ENCODE assay signal across 8 cellular contexts in the genomic region with DNA sequence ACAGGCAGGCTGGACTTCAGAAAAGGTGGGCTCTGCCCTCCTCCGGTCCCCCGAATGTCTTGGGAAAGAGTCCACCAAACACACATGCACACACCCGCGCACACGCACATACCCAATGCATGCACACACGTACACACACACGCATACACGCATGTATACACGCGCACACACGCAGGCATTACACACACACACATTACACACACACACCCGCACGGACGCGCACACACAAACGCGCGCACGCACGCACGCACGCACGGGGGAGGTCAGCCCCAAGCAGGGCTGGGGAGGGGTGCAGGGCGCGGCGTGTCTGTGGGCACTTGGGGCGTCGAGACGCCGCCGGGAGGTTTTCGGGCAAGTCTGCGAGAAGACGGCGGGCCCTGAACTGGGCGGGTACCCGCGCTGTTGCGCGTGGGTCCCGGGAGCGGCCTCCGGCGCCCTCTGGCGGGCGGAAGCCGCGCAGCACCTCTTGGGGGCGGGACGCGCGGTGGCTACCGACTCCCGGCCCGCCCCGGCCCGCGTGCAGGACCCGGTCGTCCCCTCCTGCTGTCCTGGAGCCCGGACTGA. TPM values are rescaled to one million over a fixed set of nuclear protein-coding genes. Genes with fewer than 3 reads are reported as not detected.
A peak's percentile ranks its signal among the peaks of the same experiment; 100 is the strongest.
DNase-seq lines count a peak whose midpoint lies in the region; ATAC-seq and TF ChIP-seq lines count a peak whose summit lies in the region.

No MANE protein-coding gene starts in this region.

- H3K36me3 Mint-ChIP-seq in activated naive CD4-positive, alpha-beta T cell treated with anti-CD3 and anti-CD28 coated beads, Interleukin-2, amount 10 ng/mL, durations not matched to agents 7 days and 5 days, result no peaks in the 10 kb centered on the region

- H3K27ac ChIP-seq in SK-N-MC (no peak overlapping the region; the same call in 1 of the 2 replicates), temporal lobe (ENCODE audit: low read depth, low read length) (peak overlapping the region; percentile 87)

- H3K9me3 ChIP-seq in SK-N-MC (ENCODE audit: low read depth, low read length), result no peaks in the 10 kb centered on the region

- peak in 2 of 3 donors; percentile 67 to 75 for TF ChIP-seq CTCF in omental fat pad (IDR thresholded peaks at IDR 0.05)

- peak; percentile 97 for DNase-seq in GM03348 (ENCODE audit: low spot score)
- peak; percentile 29 for DNase-seq in HS-27A (ENCODE audit: low read depth)
- DNase-seq in SK-N-MC (ENCODE audit: low read depth, low spot score), result no peak
- DNase-seq in activated naive CD4-positive, alpha-beta T cell treated with anti-CD3 and anti-CD28 coated beads, Interleukin-2, amount 10 ng/mL, durations not matched to agents 7 days and 5 days, result peak; percentile 85
- DNase-seq in glomerular visceral epithelial cell (ENCODE audit: extremely low spot score), result peak; percentile 67
- peak; percentile 40 for DNase-seq in omental fat pad (ENCODE audit: low spot score)
- no peak for DNase-seq in NCI-H1694 treated with DMSO at 0.1 percent for 48 hours (lab: John Stamatoyannopoulos, UW)

- H3K27me3 Mint-ChIP-seq in activated naive CD4-positive, alpha-beta T cell treated with anti-CD3 and anti-CD28 coated beads, Interleukin-2, amount 10 ng/mL, durations not matched to agents 7 days and 5 days, result peaks cover 88% of the 10 kb centered on the region

- H3K27ac Mint-ChIP-seq in activated naive CD4-positive, alpha-beta T cell treated with anti-CD3 and anti-CD28 coated beads, Interleukin-2, amount 10 ng/mL, durations not matched to agents 7 days and 5 days, result no peak overlapping the region

- CTCF ChIA-PET in activated naive CD4-positive, alpha-beta T cell treated with anti-CD3 and anti-CD28 coated beads, Interleukin-2, amount 10 ng/mL, durations not matched to agents 7 days and 5 days (lab: Charles Lee), result interaction anchor here (0.9 to 2.8 kb wide), 2 partner anchors 12 to 38 kb away, joined by 3 to 8 read pairs; no protein-coding TSS in a partner anchor

- peak overlapping the region; percentile 91 for H3K4me3 ChIP-seq in SK-N-MC

- peak overlapping the region; percentile 48 for H3K4me3 Mint-ChIP-seq in activated naive CD4-positive, alpha-beta T cell treated with anti-CD3 and anti-CD28 coated beads, Interleukin-2, amount 10 ng/mL, durations not matched to agents 7 days and 5 days

- H3K36me3 ChIP-seq in SK-N-MC (ENCODE audit: insufficient read depth, low read length), result peaks cover 33% of the 10 kb centered on the region

- H3K9ac ChIP-seq in SK-N-MC (ENCODE audit: insufficient read length), result no peak overlapping the region

- peak; percentile 78 for ATAC-seq in omental fat pad (ENCODE audit: low FRiP score)

- H3K4me1 Mint-ChIP-seq in activated naive CD4-positive, alpha-beta T cell treated with anti-CD3 and anti-CD28 coated beads, Interleukin-2, amount 10 ng/mL, durations not matched to agents 7 days and 5 days, result peaks cover 9% of the 10 kb centered on the region

- no peaks in the 10 kb centered on the region for H3K9me3 Mint-ChIP-seq in activated naive CD4-positive, alpha-beta T cell treated with anti-CD3 and anti-CD28 coated beads, Interleukin-2, amount 10 ng/mL, durations not matched to agents 7 days and 5 days

RNA-seq across cellular contexts. Expression of a gene that starts 3.5 kb away (rescaled TPM):
- total RNA-seq in omental fat pad (10 to 100 TPM in 1 of 4 donors, 1 to 10 TPM in 3; 3.7 to 19.1 (median 5.9) TPM), temporal lobe (235 TPM)

RNA-seq across cellular contexts. Expression of a gene that starts 5.6 kb away (rescaled TPM):
- total RNA-seq in omental fat pad, result 1 to 10 TPM in 2 of 4 donors, under 1 TPM in 2; 0.88 to 9.3 (median 1.4) TPM
- 24.8 TPM for total RNA-seq in temporal lobe

RNA-seq across cellular contexts. Expression of a gene that starts 42.8 kb away (rescaled TPM):
- total RNA-seq in omental fat pad, result 1 to 10 TPM in 1 of 4 donors, under 1 TPM in 1, not detected in 2; 0.65 to 2.7 TPM
- total RNA-seq in temporal lobe, result not detected

Comparison
In these comparisons a context has a peak if more than half of its experiments do, and no peak if none do; other contexts are left out.
1. DNase-seq: peak in GM03348 (single experiment), HS-27A (single experiment), activated naive CD4-positive, alpha-beta T cell treated with anti-CD3 and anti-CD28 coated beads, Interleukin-2, amount 10 ng/mL, durations not matched to agents 7 days and 5 days (single experiment), glomerular visceral epithelial cell (single experiment) and omental fat pad (single experiment); none in SK-N-MC (single experiment) and NCI-H1694 treated with DMSO at 0.1 percent for 48 hours (single experiment).
2. RNA of a gene that starts 3.5 kb away (total RNA-seq): 235 TPM in temporal lobe (single experiment); 3.7 to 19.1 TPM in omental fat pad; every median in the first group is over 10 times any median in the second.